ENCODE assay signal across 27 cellular contexts in the genomic region with DNA sequence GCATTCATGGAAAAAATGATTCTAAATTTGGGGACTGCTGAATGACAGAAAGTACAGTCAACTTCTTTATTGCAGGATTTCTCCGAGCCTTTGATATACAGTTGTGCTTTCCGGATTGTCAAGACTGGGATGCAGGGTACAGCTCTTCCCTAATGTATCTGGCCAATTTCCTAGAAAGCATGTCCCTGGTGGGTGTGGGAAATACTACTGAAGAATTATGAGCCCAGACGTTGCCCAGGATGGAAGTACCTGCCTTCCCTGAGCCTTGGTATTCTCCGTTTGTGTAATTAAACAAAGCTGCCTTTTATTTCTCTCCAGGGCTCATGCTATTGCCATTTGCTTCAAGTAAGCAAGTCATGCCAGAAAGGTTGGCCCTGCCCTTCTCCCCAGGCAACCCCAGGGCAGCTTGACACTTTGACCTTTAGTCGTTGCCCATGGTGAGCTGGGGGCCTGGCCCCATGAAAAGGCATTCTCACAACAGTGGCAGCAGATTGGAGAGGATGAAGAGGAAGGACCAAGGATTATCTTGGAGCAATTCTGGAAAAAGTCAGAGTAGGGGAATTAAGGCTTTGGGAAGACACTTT.
"Had no signal": no experiment of that assay in that cellular context is flagged by ENCODE, and none has a peak within 500 bp of the region (broad histone marks: within the 10 kb centered on the region; RNA-seq: fewer than 3 reads in every experiment).

No MANE protein-coding gene starts in this region.

- DNase-seq: activated CD4-positive, alpha-beta T cell treated with anti-CD3 and anti-CD28 coated beads, Interleukin-2, amount 10 ng/mL, durations not matched to agents 24 days and 14 days; activated CD8-positive, alpha-beta memory T cell treated with anti-CD3 and anti-CD28 coated beads, Interleukin-2, amount 10 ng/mL, durations not matched to agents 7 days and 5 days; activated CD8-positive, alpha-beta T cell treated with anti-CD3 and anti-CD28 coated beads for 36 hours; activated gamma-delta T cell; activated T-cell treated with anti-CD3 and anti-CD28 coated beads for 4 hours; anterior cingulate cortex; body of pancreas; effector memory CD8-positive, alpha-beta T cell; esophagus squamous epithelium; gastrocnemius medialis; hypothalamus; right lobe of liver; stimulated activated CD4-positive, alpha-beta T cell treated with anti-CD3 and anti-CD28 coated beads, Interleukin-2, amount 100 ng/mL, for 24 hours; stomach; T1000; transverse colon; uterus had no signal

- H3K36me3 Mint-ChIP-seq: activated CD8-positive, alpha-beta memory T cell treated with anti-CD3 and anti-CD28 coated beads, Interleukin-2, amount 10 ng/mL, durations not matched to agents 7 days and 5 days; activated naive CD4-positive, alpha-beta T cell treated with anti-CD3 and anti-CD28 coated beads, Interleukin-2, amount 50 U/mL, for 24 hours; naive thymus-derived CD8-positive, alpha-beta T cell; stimulated activated effector memory CD8-positive, alpha-beta T cell treated with anti-CD3 and anti-CD28 coated beads, Interleukin-12 subunit alpha, Interleukin-12 subunit beta, amount 100 ng/mL, for 72 hours had no signal

- H3K27me3 ChIP-seq: body of pancreas, right lobe of liver, uterus had no signal

- H3K9me3 ChIP-seq: body of pancreas, esophagus squamous epithelium, gastrocnemius medialis, right lobe of liver, stomach, suprapubic skin, transverse colon, uterus had no signal

- H2AFZ ChIP-seq: parathyroid adenoma had no signal

- H3K79me2 ChIP-seq: parathyroid adenoma had no signal

- H3K4me3 Mint-ChIP-seq: activated CD4-positive, alpha-beta T cell treated with anti-CD3 and anti-CD28 coated beads, Interleukin-2, amount 10 ng/mL, durations not matched to agents 24 days and 14 days; activated CD8-positive, alpha-beta memory T cell treated with anti-CD3 and anti-CD28 coated beads, Interleukin-2, amount 10 ng/mL, durations not matched to agents 7 days and 5 days; activated CD8-positive, alpha-beta T cell treated with anti-CD3 and anti-CD28 coated beads for 36 hours; activated naive CD4-positive, alpha-beta T cell treated with anti-CD3 and anti-CD28 coated beads, Interleukin-2, amount 50 U/mL, for 24 hours; activated T-helper 1 cell treated with anti-CD3 and anti-CD28 coated beads, Interleukin-12 subunit alpha, Interleukin-12 subunit beta, Interleukin-2, Interleukin-4 antibody, amounts not matched to agents 30 ng/mL and 10 ng/mL and 1 ng/mL, durations not matched to agents 14 hours and 24 hours and 36 hours; central memory CD8-positive, alpha-beta T cell; effector memory CD8-positive, alpha-beta T cell; stimulated activated effector memory CD8-positive, alpha-beta T cell treated with anti-CD3 and anti-CD28 coated beads, Interleukin-12 subunit alpha, Interleukin-12 subunit beta, amount 100 ng/mL, for 72 hours; T-helper 1 cell treated with Interleukin-12 subunit alpha and Interleukin-12 subunit beta and Interleukin-4 antibody, amounts not matched to agents 30 μg/mL and 1 μg/mL, for 36 hours had no signal

- H3K9me3 Mint-ChIP-seq: activated CD4-positive, alpha-beta T cell treated with anti-CD3 and anti-CD28 coated beads, Interleukin-2, amount 10 ng/mL, durations not matched to agents 24 days and 14 days; activated CD8-positive, alpha-beta T cell treated with anti-CD3 and anti-CD28 coated beads for 36 hours; activated naive CD4-positive, alpha-beta T cell treated with anti-CD3 and anti-CD28 coated beads, Interleukin-2, amount 50 U/mL, for 24 hours; activated T-helper 1 cell treated with anti-CD3 and anti-CD28 coated beads, Interleukin-12 subunit alpha, Interleukin-12 subunit beta, Interleukin-2, Interleukin-4 antibody, amounts not matched to agents 30 ng/mL and 10 ng/mL and 1 ng/mL, durations not matched to agents 14 hours and 24 hours and 36 hours; central memory CD8-positive, alpha-beta T cell; effector memory CD8-positive, alpha-beta T cell; stimulated activated effector memory CD8-positive, alpha-beta T cell treated with anti-CD3 and anti-CD28 coated beads, Interleukin-12 subunit alpha, Interleukin-12 subunit beta, amount 100 ng/mL, for 72 hours; T-helper 1 cell treated with Interleukin-12 subunit alpha and Interleukin-12 subunit beta and Interleukin-4 antibody, amounts not matched to agents 30 μg/mL and 1 μg/mL, for 36 hours had no signal

- H3K4me1 ChIP-seq: parathyroid adenoma had no signal

- H3K4me3 ChIP-seq: body of pancreas, esophagus squamous epithelium, gastrocnemius medialis, right lobe of liver, skin epidermis, stomach, suprapubic skin, transverse colon, uterus had no signal

- ATAC-seq: activated CD4-positive, CD25-positive, alpha-beta regulatory T cell treated with anti-CD3 and anti-CD28 coated beads, Interleukin-2, amount 50 U/mL, for 24 hours; activated CD8-positive, alpha-beta memory T cell treated with anti-CD3 and anti-CD28 coated beads, Interleukin-2, amount 10 ng/mL, durations not matched to agents 7 days and 5 days; activated CD8-positive, alpha-beta T cell treated with anti-CD3 and anti-CD28 coated beads for 36 hours; body of pancreas; effector memory CD8-positive, alpha-beta T cell; gastrocnemius medialis; naive thymus-derived CD8-positive, alpha-beta T cell; stimulated activated effector memory CD8-positive, alpha-beta T cell treated with anti-CD3 and anti-CD28 coated beads, Interleukin-12 subunit alpha, Interleukin-12 subunit beta, amount 100 ng/mL, for 72 hours had no signal

- H3K27ac Mint-ChIP-seq: activated CD4-positive, alpha-beta T cell treated with anti-CD3 and anti-CD28 coated beads, Interleukin-2, amount 10 ng/mL, durations not matched to agents 24 days and 14 days; activated CD8-positive, alpha-beta memory T cell treated with anti-CD3 and anti-CD28 coated beads, Interleukin-2, amount 10 ng/mL, durations not matched to agents 7 days and 5 days; activated CD8-positive, alpha-beta T cell treated with anti-CD3 and anti-CD28 coated beads for 36 hours; activated naive CD4-positive, alpha-beta T cell treated with anti-CD3 and anti-CD28 coated beads, Interleukin-2, amount 50 U/mL, for 24 hours; activated T-helper 1 cell treated with anti-CD3 and anti-CD28 coated beads, Interleukin-12 subunit alpha, Interleukin-12 subunit beta, Interleukin-2, Interleukin-4 antibody, amounts not matched to agents 30 ng/mL and 10 ng/mL and 1 ng/mL, durations not matched to agents 14 hours and 24 hours and 36 hours; effector memory CD8-positive, alpha-beta T cell; stimulated activated effector memory CD8-positive, alpha-beta T cell treated with anti-CD3 and anti-CD28 coated beads, Interleukin-12 subunit alpha, Interleukin-12 subunit beta, amount 100 ng/mL, for 72 hours; T-helper 1 cell treated with Interleukin-12 subunit alpha and Interleukin-12 subunit beta and Interleukin-4 antibody, amounts not matched to agents 30 μg/mL and 1 μg/mL, for 36 hours had no signal

- H3K36me3 ChIP-seq: esophagus squamous epithelium, gastrocnemius medialis, right lobe of liver, stomach, suprapubic skin, transverse colon, uterus had no signal

- H3K27ac ChIP-seq: body of pancreas, esophagus squamous epithelium, parathyroid adenoma, right lobe of liver, skin epidermis, stomach, suprapubic skin, transverse colon, uterus had no signal
